In genomic region chr7:30938435-30939316, GRCh38 we compare ENCODE assay signal across 8 cellular contexts. TPM values are rescaled to one million over a fixed set of nuclear protein-coding genes. Genes with fewer than 3 reads are reported as not detected.
A peak's percentile ranks its signal among the peaks of the same experiment; 100 is the strongest.
DNase-seq lines count a peak whose midpoint lies in the region; ATAC-seq and TF ChIP-seq lines count a peak whose summit lies in the region.

No MANE protein-coding gene starts in this region.

- H3K9me3 ChIP-seq in Karpas-422 (ENCODE audit: low read length) (no peaks in the 10 kb centered on the region), RWPE2 (ENCODE audit: severe bottlenecking) (no peaks in the 10 kb centered on the region), heart left ventricle (no peaks in the 10 kb centered on the region), prostate gland (no peaks in the 10 kb centered on the region)

- H3K9me2 ChIP-seq in Karpas-422 (replicated peaks; ENCODE audit: insufficient read depth, low read length) = no peaks in the 10 kb centered on the region

- WGBS in heart left ventricle, 4 donors = 10 to 21% (median 12%) methylated on average over 17 to 25 of the region's 25 CpGs
- 23% methylated on average over 25 of the region's 25 CpGs for WGBS in prostate gland

- no peaks in the 10 kb centered on the region for H3K9me3 Mint-ChIP-seq in activated naive CD4-positive, alpha-beta T cell treated with anti-CD3 and anti-CD28 coated beads for 36 hours

- H3K36me3 Mint-ChIP-seq in activated naive CD4-positive, alpha-beta T cell treated with anti-CD3 and anti-CD28 coated beads for 36 hours (ENCODE audit: low read depth) = no peaks in the 10 kb centered on the region

- H3K27me3 ChIP-seq in Karpas-422 (ENCODE audit: low read length) = no peaks in the 10 kb centered on the region
- peaks cover 36% of the 10 kb centered on the region for H3K27me3 ChIP-seq in RWPE2 (ENCODE audit: insufficient read depth, poor library complexity, severe bottlenecking)
- H3K27me3 ChIP-seq in heart left ventricle = no peaks in the 10 kb centered on the region
- no peaks in the 10 kb centered on the region for H3K27me3 ChIP-seq in prostate gland (replicated peaks; ENCODE audit: insufficient read depth)

- H3K4me3 Mint-ChIP-seq in activated naive CD4-positive, alpha-beta T cell treated with anti-CD3 and anti-CD28 coated beads for 36 hours = no peak overlapping the region

- no peak overlapping the region for H3K4me3 ChIP-seq in Karpas-422 (ENCODE audit: low read length)
- no peak overlapping the region for H3K4me3 ChIP-seq in RWPE2 (ENCODE audit: severe bottlenecking)
- H3K4me3 ChIP-seq in heart left ventricle = peak overlapping the region in 7 of 12 donors; percentile 7 to 39 (median 31)
- H3K4me3 ChIP-seq in prostate gland = no peak overlapping the region

- H3K79me2 ChIP-seq in Karpas-422 (ENCODE audit: low read length) = no peaks in the 10 kb centered on the region

- H3K4me1 ChIP-seq in Karpas-422 (ENCODE audit: low read length) (peaks cover 5% of the 10 kb centered on the region; the same call in 1 of the 2 replicates), RWPE2 (ENCODE audit: insufficient read depth, poor library complexity, severe bottlenecking) (no peaks in the 10 kb centered on the region), heart left ventricle (peaks cover 0 to 31% (median 12%) of the 10 kb centered on the region in 12 donors), prostate gland (replicated peaks) (no peaks in the 10 kb centered on the region)

- no peak overlapping the region for H3K9ac ChIP-seq in Karpas-422 (ENCODE audit: low read length)

- no peaks in the 10 kb centered on the region for H3K4me1 Mint-ChIP-seq in activated naive CD4-positive, alpha-beta T cell treated with anti-CD3 and anti-CD28 coated beads for 36 hours (ENCODE audit: low read depth)

- no peak overlapping the region for H3K4me2 ChIP-seq in Karpas-422 (ENCODE audit: low read depth, low read length, poor library complexity, severe bottlenecking)

- H3K27ac ChIP-seq in Karpas-422 (ENCODE audit: low read length) = no peak overlapping the region
- H3K27ac ChIP-seq in RWPE2 (ENCODE audit: poor library complexity, severe bottlenecking) = no peak overlapping the region
- no peak overlapping the region for H3K27ac ChIP-seq in heart left ventricle
- no peak overlapping the region for H3K27ac ChIP-seq in prostate gland

- CTCF ChIA-PET in activated naive CD4-positive, alpha-beta T cell treated with anti-CD3 and anti-CD28 coated beads for 36 hours (lab: Charles Lee) = interaction anchor here (0.6 to 2.7 kb wide), 31 partner anchors 8 to 256 kb away, joined by 3 to 36 read pairs (median 4); partner anchors contain the start of genes CRHR2 and GHRHR

- no peak overlapping the region for H2AFZ ChIP-seq in Karpas-422 (ENCODE audit: low read length)

- intact Hi-C loops in activated naive CD4-positive, alpha-beta T cell treated with anti-CD3 and anti-CD28 coated beads for 36 hours (cut with micrococcal nuclease) = loop anchor here (1.0 to 10.0 kb wide), 4 partner anchors 36 to 550 kb away; no protein-coding TSS in a partner anchor
- intact Hi-C loops in heart left ventricle (cut with DNase I) (loop anchor here in 5 of 10 donors (1.0 to 10.0 kb wide), 5 partner anchors 38 to 136 kb away; no protein-coding TSS in a partner anchor), prostate gland (cut with DNase I) (no loop called here)

- ATAC-seq in GM21825 (IDR thresholded peaks at IDR 0.05; ENCODE audit: unreplicated experiment) (peak; percentile 89), RWPE2 (ENCODE audit: low read depth) (peak; percentile 82), heart left ventricle (peak; percentile 72 to 90 (median 85))

- peaks cover 21% of the 10 kb centered on the region for H3K27me3 Mint-ChIP-seq in activated naive CD4-positive, alpha-beta T cell treated with anti-CD3 and anti-CD28 coated beads for 36 hours (ENCODE audit: low read depth)

- TF ChIP-seq POLR2A in heart left ventricle (IDR thresholded peaks at IDR 0.05) (no peak), prostate gland (IDR thresholded peaks at IDR 0.05) (no peak)

- H3K36me3 ChIP-seq in Karpas-422 (ENCODE audit: insufficient read depth, low read length) (no peaks in the 10 kb centered on the region), RWPE2 (ENCODE audit: low read depth) (no peaks in the 10 kb centered on the region), heart left ventricle (no peaks in the 10 kb centered on the region), prostate gland (no peaks in the 10 kb centered on the region)

- peak; percentile 94 for TF ChIP-seq CTCF in RWPE2 (IDR thresholded peaks at IDR 0.05; ENCODE audit: poor library complexity, severe bottlenecking)
- peak; percentile 95 to 100 (median 98) for TF ChIP-seq CTCF in heart left ventricle (IDR thresholded peaks at IDR 0.05)
- peak; percentile 82 to 95 (median 85) for TF ChIP-seq CTCF in prostate gland (IDR thresholded peaks at IDR 0.05)

- no peak overlapping the region for H3K27ac Mint-ChIP-seq in activated naive CD4-positive, alpha-beta T cell treated with anti-CD3 and anti-CD28 coated beads for 36 hours

- peak; percentile 80 for DNase-seq in ELR (ENCODE audit: low read depth)
- peak; percentile 86 for DNase-seq in Karpas-422
- DNase-seq in RWPE2 (ENCODE audit: low spot score) = no peak
- peak; percentile 79 for DNase-seq in activated naive CD4-positive, alpha-beta T cell treated with anti-CD3 and anti-CD28 coated beads for 36 hours
- DNase-seq in heart left ventricle = peak; percentile 81 to 92 (median 85)
- peak; percentile 77 for DNase-seq in prostate gland (ENCODE audit: low spot score)
- no peak for DNase-seq in amniotic stem cell (lab: John Stamatoyannopoulos, UW)

- H4K20me1 ChIP-seq in Karpas-422 (ENCODE audit: insufficient read depth, low read depth, low read length) = no peaks in the 10 kb centered on the region

RNA-seq across cellular contexts. Expression of gene GHRHR, which starts 25.1 kb away (rescaled TPM):
- total RNA-seq in Karpas-422 (2014; rRNA removed; shearing (Covaris generic); ENCODE audit: low replicate concordance) = not detected in 2 replicates
- total RNA-seq in activated naive CD4-positive, alpha-beta T cell treated with anti-CD3 and anti-CD28 coated beads for 36 hours = not detected
- total RNA-seq in heart left ventricle = not detected
- polyA plus RNA-seq in heart left ventricle = not detected
- 1 to 10 TPM in 1 of 2 donors, not detected in 1; 4.4 TPM for total RNA-seq in prostate gland

RNA-seq across cellular contexts. Expression of gene AQP1, which starts 27.0 kb away (rescaled TPM):
- 0.22 and 0.82 TPM in 2 replicates for total RNA-seq in Karpas-422 (2014; rRNA removed; shearing (Covaris generic); ENCODE audit: low replicate concordance)
- total RNA-seq in activated naive CD4-positive, alpha-beta T cell treated with anti-CD3 and anti-CD28 coated beads for 36 hours = under 1 TPM; 0.25 to 0.48 TPM
- 100 to 1,000 TPM; 113 to 420 (median 206) TPM for total RNA-seq in heart left ventricle
- 100 to 1,000 TPM; 220 to 256 TPM for polyA plus RNA-seq in heart left ventricle
- total RNA-seq in prostate gland = 100 to 1,000 TPM in 1 of 2 donors, 10 to 100 TPM in 1; 89.4 to 117 TPM

Comparison
In these comparisons a context has a peak if more than half of its experiments do, and no peak if none do; other contexts are left out.
1. DNase-seq: peak in ELR (single experiment), Karpas-422 (single experiment), activated naive CD4-positive, alpha-beta T cell treated with anti-CD3 and anti-CD28 coated beads for 36 hours (single experiment), heart left ventricle (5 of 5) and prostate gland (single experiment); none in RWPE2 (single experiment) and amniotic stem cell (single experiment).
2. H3K4me3 ChIP-seq: peak in heart left ventricle (7 of 12); none in Karpas-422 (single experiment), RWPE2 (single experiment) and prostate gland (0 of 2).
3. RNA of gene AQP1, which starts 27.0 kb away (total RNA-seq): 113 to 420 TPM in heart left ventricle and 89.4 to 117 TPM in prostate gland; 0.22 to 0.82 TPM in Karpas-422 and 0.25 to 0.48 TPM in activated naive CD4-positive, alpha-beta T cell treated with anti-CD3 and anti-CD28 coated beads for 36 hours; every median in the first group is over 10 times any median in the second.
4. Peak in every context shown above with its lines, with median percentiles within 50 percentile points of each other: ATAC-seq and CTCF ChIP-seq.